In the genomic region with DNA sequence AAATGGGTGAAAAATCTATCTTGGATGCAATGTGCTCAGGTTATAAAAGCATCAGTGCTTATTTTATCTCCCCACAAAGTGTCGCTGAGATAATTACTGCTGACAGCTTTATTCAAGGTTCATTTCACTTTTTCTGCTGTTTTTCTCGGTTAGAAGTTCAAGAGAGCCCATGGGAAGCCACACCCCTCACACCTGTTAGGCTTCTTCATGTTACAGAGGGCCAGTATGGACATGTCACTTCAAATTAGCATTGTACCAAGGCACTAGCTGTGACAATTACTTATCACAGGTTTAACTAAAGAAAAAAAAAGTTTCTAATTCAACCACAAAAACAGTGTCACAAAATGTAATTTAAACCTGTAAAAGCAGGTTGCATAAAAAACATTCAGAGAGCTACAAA, we compare ENCODE assay signal across 11 cellular contexts.
DNase-seq lines count a peak whose midpoint lies in the region; ATAC-seq and TF ChIP-seq lines count a peak whose summit lies in the region.
"Had no signal": no experiment of that assay in that cellular context is flagged by ENCODE, and none has a peak within 500 bp of the region (broad histone marks: within the 10 kb centered on the region; RNA-seq: fewer than 3 reads in every experiment).

No MANE protein-coding gene starts in this region.

- ATAC-seq in GM18520 (IDR thresholded peaks at IDR 0.05; ENCODE audit: unreplicated experiment) (peak; percentile 72), HG02852 (IDR thresholded peaks at IDR 0.05; ENCODE audit: unreplicated experiment) (peak; percentile 62), foreskin keratinocyte (peak; percentile 47)

- DNase-seq in NCI-H2081 treated with DMSO at 0.1 percent for 48 hours (lab: John Stamatoyannopoulos, UW), result peak; percentile 72
- peak in 1 of 2 donors; percentile 14 for DNase-seq in foreskin keratinocyte
- no peak for DNase-seq in activated T-cell treated with anti-CD3 and anti-CD28 coated beads, Interleukin-2, amount 50 U/mL, for 1 hour
- no peak for DNase-seq in stimulated activated CD4-positive, alpha-beta T cell treated with anti-CD3 and anti-CD28 coated beads, Interleukin-2, amount 100 ng/mL, for 24 hours
- DNase-seq in COLO829 (ENCODE audit: low spot score), result no peak
- no peak for DNase-seq in thyroid gland
- DNase-seq: CD8-positive, alpha-beta memory T cell; NCI-H1048; T-helper 1 cell had no signal

- H3K36me3 ChIP-seq in thyroid gland, result no peaks in the 10 kb centered on the region

- H3K9me3 ChIP-seq in thyroid gland, result no peaks in the 10 kb centered on the region

- 62 to 68% methylated on average over 2 of the region's 2 CpGs for whole genome bisulfite sequencing in thyroid gland, 2 donors

- H3K27ac ChIP-seq in foreskin keratinocyte (no peak overlapping the region), thyroid gland (no peak overlapping the region)

- H3K27me3 ChIP-seq in foreskin keratinocyte, result no peaks in the 10 kb centered on the region
- H3K27me3 ChIP-seq in thyroid gland, result no peaks in the 10 kb centered on the region

- TF ChIP-seq CTCF in foreskin keratinocyte (conservative IDR thresholded peaks at IDR 0.05) (no peak), thyroid gland (IDR thresholded peaks at IDR 0.05) (no peak)

- H3K4me1 ChIP-seq in foreskin keratinocyte, result peaks cover 7% of the 10 kb centered on the region
- H3K4me1 ChIP-seq in thyroid gland, result no peaks in the 10 kb centered on the region

- no peak for TF ChIP-seq POLR2A in thyroid gland (IDR thresholded peaks at IDR 0.05)

- intact Hi-C loops in thyroid gland (cut with DNase I), result no loop called here

- no peak overlapping the region for H3K4me3 ChIP-seq in thyroid gland (replicated peaks in 1 of 3)
